Comparison of ENCODE assay signal across 21 cellular contexts in the genomic region with DNA sequence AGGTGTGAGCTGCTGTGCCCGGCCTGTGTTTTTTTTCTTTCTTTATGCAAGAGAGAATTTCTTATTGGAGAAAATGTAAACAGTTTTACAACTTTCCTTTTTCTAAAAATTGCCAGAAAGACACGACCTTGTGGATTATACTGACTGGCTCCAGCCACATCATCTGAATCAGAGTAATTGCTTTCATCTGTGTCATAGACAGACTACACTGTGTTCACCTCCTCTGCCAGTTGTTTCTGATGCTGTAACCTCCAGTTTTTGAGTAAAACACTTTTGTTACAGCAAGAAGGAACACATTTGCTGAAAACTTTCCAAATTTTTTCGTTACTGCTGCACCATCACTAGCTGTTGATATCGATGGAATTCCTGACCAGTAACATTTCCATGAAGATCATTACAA. TPM values are rescaled to one million over a fixed set of nuclear protein-coding genes. Genes with fewer than 3 reads are reported as not detected.
DNase-seq lines count a peak whose midpoint lies in the region; ATAC-seq, FAIRE-seq and TF ChIP-seq lines count a peak whose summit lies in the region.
"Had no signal": no experiment of that assay in that cellular context is flagged by ENCODE, and none has a peak within 500 bp of the region (broad histone marks: within the 10 kb centered on the region; RNA-seq: fewer than 3 reads in every experiment).

No MANE protein-coding gene starts in this region.

- no peak overlapping the region for H3K4me3 Mint-ChIP-seq in stimulated activated memory B cell treated with anti-CD40 and anti-IgM and Interleukin-4, amounts not matched to agents 10 μg/mL and 1 μg/mL and 100 μg/mL, for 72 hours

- no peak overlapping the region for H3K4me3 ChIP-seq in AG10803 (ENCODE audit: low read length)
- no peak overlapping the region for H3K4me3 ChIP-seq in GM23248
- H3K4me3 ChIP-seq: A549, PC-9 had no signal

- H3F3A ChIP-seq in GM23248 (ENCODE audit: insufficient read depth), result peaks cover 5% of the 10 kb centered on the region; the same call in 1 of the 2 replicates

- H3K36me3 Mint-ChIP-seq in stimulated activated memory B cell treated with anti-CD40 and anti-IgM and Interleukin-4, amounts not matched to agents 10 μg/mL and 1 μg/mL and 100 μg/mL, for 72 hours, result no peaks in the 10 kb centered on the region

- no peak overlapping the region for H3K4me2 ChIP-seq in GM23248 (ENCODE audit: unreplicated experiment)
- H3K4me2 ChIP-seq: A549, KMS-11, PC-9 had no signal

- no peaks in the 10 kb centered on the region for H3K79me2 ChIP-seq in GM23248 (ENCODE audit: insufficient read depth)

- DNase-seq in AG10803 (ENCODE audit: low read depth) (peak; percentile 66), GM23248 (peak; percentile 75), RPMI7951 (ENCODE audit: low read depth) (peak; percentile 11), fibroblast of peridontal ligament (ENCODE audit: extremely low read depth) (peak; percentile 71), GM12891 (ENCODE audit: insufficient read length, low spot score) (no peak), DMS53 (lab: John Stamatoyannopoulos, UW) (no peak)
- no peak for DNase-seq in activated CD8-positive, alpha-beta memory T cell treated with anti-CD3 and anti-CD28 coated beads for 24 hours
- DNase-seq: DND-41, GDM1, NCI-H1436, NCI-H1930, NCI-H226, NCI-H524, PC-9 had no signal

- H3K9me2 ChIP-seq in GM23248 (ENCODE audit: insufficient read depth), result no peaks in the 10 kb centered on the region

- no peaks in the 10 kb centered on the region for H3K9me3 ChIP-seq in GM23248 (ENCODE audit: low read depth)
- H3K9me3 ChIP-seq: A549 had no signal

- no peaks in the 10 kb centered on the region for H3K36me3 ChIP-seq in GM23248 (ENCODE audit: low read depth)

- H4K20me1 ChIP-seq in GM23248 (ENCODE audit: insufficient read depth), result no peaks in the 10 kb centered on the region

- no peak for FAIRE-seq in GM12891 (lab: Jason Lieb, UNC)
- FAIRE-seq: A549 had no signal

- in situ Hi-C loops in GM23248 (cut with MboI), result loop anchor here (10.0 kb wide), 1 partner anchor 324 kb away; no protein-coding TSS in a partner anchor

- H3K9ac ChIP-seq in GM23248, result no peak overlapping the region
- H3K9ac ChIP-seq: KMS-11 had no signal

- TF ChIP-seq POLR2A in GM12891 (IDR thresholded peaks at IDR 0.05; ENCODE audit: low read depth, low read length), result no peak

- no peak overlapping the region for H3K27ac ChIP-seq in GM23248
- H3K27ac ChIP-seq: A549, C4-2B, KMS-11, PC-9 had no signal

- no peaks in the 10 kb centered on the region for H3K9me3 Mint-ChIP-seq in stimulated activated memory B cell treated with anti-CD40 and anti-IgM and Interleukin-4, amounts not matched to agents 10 μg/mL and 1 μg/mL and 100 μg/mL, for 72 hours

- H3K4me1 ChIP-seq in GM23248 (ENCODE audit: insufficient read depth), result peaks cover 8% of the 10 kb centered on the region; the same call in 1 of the 2 replicates
- H3K4me1 ChIP-seq: A549 had no signal

- no peak for TF ChIP-seq CTCF in AG10803 (conservative IDR thresholded peaks at IDR 0.05; ENCODE audit: low read length)

- peaks cover 11% of the 10 kb centered on the region for H3K4me1 Mint-ChIP-seq in stimulated activated memory B cell treated with anti-CD40 and anti-IgM and Interleukin-4, amounts not matched to agents 10 μg/mL and 1 μg/mL and 100 μg/mL, for 72 hours

- H3K27me3 Mint-ChIP-seq in stimulated activated memory B cell treated with anti-CD40 and anti-IgM and Interleukin-4, amounts not matched to agents 10 μg/mL and 1 μg/mL and 100 μg/mL, for 72 hours, result peaks cover 11% of the 10 kb centered on the region

- no peak overlapping the region for H3K27ac Mint-ChIP-seq in stimulated activated memory B cell treated with anti-CD40 and anti-IgM and Interleukin-4, amounts not matched to agents 10 μg/mL and 1 μg/mL and 100 μg/mL, for 72 hours

- WGBS in GM23248 (ENCODE audit: low coverage in 1 of 2, low lambda C conversion rate in 2 of 2, missing lambda C conversion rate in 2 of 2), 2 experiments, result 18 to 22% methylated on average over 4 of the region's 4 CpGs

- no peak for ATAC-seq in stimulated activated memory B cell treated with anti-CD40 and anti-IgM and Interleukin-4, amounts not matched to agents 10 μg/mL and 1 μg/mL and 100 μg/mL, for 72 hours
- ATAC-seq: A549, HCT116 had no signal

- no peaks in the 10 kb centered on the region; the same call in 1 of the 2 replicates for H3K27me3 ChIP-seq in GM23248 (replicated peaks; ENCODE audit: insufficient read depth)

- no peak overlapping the region for H2AFZ ChIP-seq in GM23248
- H2AFZ ChIP-seq: PC-9 had no signal

TF ChIP-seq in GM12891, 5 proteins besides CTCF, POLR2A, EP300 and RAD21:
- TF ChIP-seq SPI1 (IDR thresholded peaks at IDR 0.05; ENCODE audit: low read depth, low read length) (no peak), TAF1 (IDR thresholded peaks at IDR 0.05; ENCODE audit: low read depth, low read length) (no peak), POLR2AphosphoS5 (IDR thresholded peaks at IDR 0.05; ENCODE audit: low read depth, low read length) (no peak), PAX5 (IDR thresholded peaks at IDR 0.05; ENCODE audit: insufficient read depth, low read length, severe bottlenecking) (no peak), POU2F2 (IDR thresholded peaks at IDR 0.05; ENCODE audit: low read depth, low read length) (no peak)

RNA-seq across cellular contexts. Expression of gene PLEKHM3, which starts 43.9 kb away (rescaled TPM):
- total RNA-seq in GM23248 (2014; rRNA removed; shearing (Covaris generic)), result 6.6 and 19.9 TPM in 2 replicates
- 3.5 and 4.9 TPM in 2 replicates for polyA plus RNA-seq in GM23248 (2016; fragmentation: Nextera tagmentation; extraction: Ambion mirVana)
- 6.7 and 6.8 TPM in 2 replicates for total RNA-seq in RPMI7951 (2014; rRNA removed; shearing (Covaris generic))
- polyA plus RNA-seq in GM12891 (2012; ENCODE audit: low read depth, missing spikeins), result 1.7 TPM

RNA-seq across cellular contexts. Expression of gene CRYGD, which starts 55.1 kb away (rescaled TPM):
- total RNA-seq in GM23248 (2014; rRNA removed; shearing (Covaris generic)), result not detected in 2 replicates
- not detected in 2 replicates for polyA plus RNA-seq in GM23248 (2016; fragmentation: Nextera tagmentation; extraction: Ambion mirVana)
- not detected in 2 replicates for total RNA-seq in RPMI7951 (2014; rRNA removed; shearing (Covaris generic))
- polyA plus RNA-seq in GM12891 (2012; ENCODE audit: low read depth, missing spikeins), result not detected
- total RNA-seq: HT-29, MCF 10A, PC-9 had no signal
- polyA plus RNA-seq: A549 had no signal

Comparison
In these comparisons a context has a peak if more than half of its experiments do, and no peak if none do; other contexts are left out.
1. DNase-seq: peak in AG10803 (single experiment), GM23248 (single experiment), RPMI7951 (single experiment) and fibroblast of peridontal ligament (single experiment); none in GM12891 (single experiment), activated CD8-positive, alpha-beta memory T cell treated with anti-CD3 and anti-CD28 coated beads for 24 hours (single experiment) and DMS53 (single experiment).